ENCODE assay signal across 8 cellular contexts in the genomic region with DNA sequence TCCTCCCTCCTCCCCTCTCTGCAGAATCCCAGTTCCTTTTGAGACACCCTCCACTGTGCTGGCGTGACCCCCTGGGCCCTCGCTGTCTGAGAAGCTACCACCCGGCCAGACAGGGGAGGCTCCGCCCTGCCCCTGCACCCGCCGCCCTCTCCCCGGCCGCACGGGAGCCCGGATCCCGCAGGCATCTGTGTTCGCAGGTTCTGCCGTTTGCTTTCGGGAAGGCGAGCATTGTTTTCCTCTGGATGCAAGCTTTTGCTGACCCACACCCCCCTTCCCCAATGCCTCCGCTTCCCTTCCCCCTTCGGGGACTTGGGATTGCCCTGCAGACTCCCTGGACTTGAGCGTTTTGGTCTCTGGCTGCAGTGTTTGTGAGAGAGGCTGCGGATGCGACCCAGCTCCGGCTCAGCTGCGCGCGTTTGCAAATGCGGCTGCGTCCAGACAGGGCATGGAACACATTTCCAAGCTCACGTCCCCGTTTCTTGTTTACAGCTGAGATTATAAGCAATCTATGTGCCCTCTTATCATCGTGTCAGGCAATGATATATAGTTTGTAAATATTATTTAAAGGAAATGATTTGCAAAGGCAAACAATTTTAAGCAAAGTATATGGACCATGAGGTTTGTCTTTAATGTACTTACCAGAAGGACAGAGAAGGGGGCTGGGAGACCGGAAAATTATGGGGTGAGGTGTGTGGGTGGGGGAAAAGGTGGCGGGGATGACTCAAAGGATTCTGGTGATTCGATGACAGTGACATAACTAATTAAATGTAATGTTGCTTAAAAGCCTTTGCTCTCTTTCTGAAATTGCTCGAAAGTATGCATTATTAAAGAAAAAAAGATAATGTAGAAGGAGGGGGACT.
DNase-seq lines count a peak whose midpoint lies in the region; ATAC-seq and TF ChIP-seq lines count a peak whose summit lies in the region.

No MANE protein-coding gene starts in this region.

- peak; percentile 78 for DNase-seq in COLO668 (lab: John Stamatoyannopoulos, UW; ENCODE audit: unreplicated experiment)
- peak; percentile 64 for DNase-seq in HEK293T (ENCODE audit: extremely low spot score)
- peak; percentile 53 for DNase-seq in NCI-H2227 treated with DMSO at 0.1 percent for 48 hours (lab: John Stamatoyannopoulos, UW)
- peak; percentile 8 for DNase-seq in germinal center (ENCODE audit: low spot score)
- DNase-seq in neural progenitor cell (ENCODE audit: low spot score): peak; percentile 93
- DNase-seq in tibial nerve (ENCODE audit: low spot score in 2 of 2): peak; percentile 14

- H3K4me1 Mint-ChIP-seq in activated T-helper 17 cell treated with anti-CD3 and anti-CD28 coated beads, Interleukin-2, amount 50 U/mL, for 72 hours: peaks cover 6% of the 10 kb centered on the region
- H3K4me1 Mint-ChIP-seq in neural progenitor cell: peaks cover 47% of the 10 kb centered on the region

- H3K9me3 ChIP-seq in neural progenitor cell (ENCODE audit: low read depth) (no peaks in the 10 kb centered on the region), tibial nerve (no peaks in the 10 kb centered on the region)

- peaks cover 32% of the 10 kb centered on the region for H3F3A ChIP-seq in neural progenitor cell (ENCODE audit: low read depth)

- peaks cover 42% of the 10 kb centered on the region for H3K27me3 Mint-ChIP-seq in activated T-helper 17 cell treated with anti-CD3 and anti-CD28 coated beads, Interleukin-2, amount 50 U/mL, for 72 hours
- peaks cover 2% of the 10 kb centered on the region for H3K27me3 Mint-ChIP-seq in neural progenitor cell (ENCODE audit: insufficient read depth, low read depth)

- peak overlapping the region; percentile 14 for H2AFZ ChIP-seq in neural progenitor cell (replicated peaks)

- peak overlapping the region; percentile 82 for H3K4me2 ChIP-seq in neural progenitor cell

- TF ChIP-seq CTCF in neural progenitor cell (IDR thresholded peaks at IDR 0.05): no peak
- TF ChIP-seq CTCF in tibial nerve (IDR thresholded peaks at IDR 0.05): peak in 1 of 5 experiments; percentile 9

- H3K4me3 ChIP-seq in neural progenitor cell (peak overlapping the region; percentile 48), tibial nerve (peak overlapping the region; percentile 29 to 55 (median 45))

- no peaks in the 10 kb centered on the region for H3K36me3 Mint-ChIP-seq in activated T-helper 17 cell treated with anti-CD3 and anti-CD28 coated beads, Interleukin-2, amount 50 U/mL, for 72 hours (ENCODE audit: low read depth)
- H3K36me3 Mint-ChIP-seq in neural progenitor cell: peaks cover 26% of the 10 kb centered on the region

- H3K27ac Mint-ChIP-seq in activated T-helper 17 cell treated with anti-CD3 and anti-CD28 coated beads, Interleukin-2, amount 50 U/mL, for 72 hours: no peak overlapping the region
- peak overlapping the region; percentile 98 for H3K27ac Mint-ChIP-seq in neural progenitor cell

- no peaks in the 10 kb centered on the region for H4K20me1 ChIP-seq in neural progenitor cell (ENCODE audit: low read depth)

- H3K9me3 Mint-ChIP-seq in activated T-helper 17 cell treated with anti-CD3 and anti-CD28 coated beads, Interleukin-2, amount 50 U/mL, for 72 hours: no peaks in the 10 kb centered on the region
- H3K9me3 Mint-ChIP-seq in neural progenitor cell: peaks cover 26% of the 10 kb centered on the region

- 2% methylated on average over 33 of the region's 33 CpGs for WGBS in tibial nerve, 2 donors

- no peak overlapping the region for H3K9ac ChIP-seq in neural progenitor cell

- peak overlapping the region; percentile 63 for H3K4me3 Mint-ChIP-seq in activated T-helper 17 cell treated with anti-CD3 and anti-CD28 coated beads, Interleukin-2, amount 50 U/mL, for 72 hours
- H3K4me3 Mint-ChIP-seq in neural progenitor cell: peak overlapping the region; percentile 89

- H3K79me2 ChIP-seq in neural progenitor cell (ENCODE audit: low read depth): no peaks in the 10 kb centered on the region

- H3K4me1 ChIP-seq in neural progenitor cell (peaks cover 33% of the 10 kb centered on the region), tibial nerve (peaks cover 0 to 20% (median 3%) of the 10 kb centered on the region in 4 donors)

- peak in 1 of 2 donors; percentile 29 for TF ChIP-seq EP300 in tibial nerve (IDR thresholded peaks at IDR 0.05)

- ATAC-seq in activated T-helper 17 cell treated with anti-CD3 and anti-CD28 coated beads, Interleukin-2, amount 50 U/mL, for 72 hours (replicated peaks): peak; percentile 53
- no peak for ATAC-seq in GM18861 (IDR thresholded peaks at IDR 0.05; ENCODE audit: unreplicated experiment)

- TF ChIP-seq POLR2A in tibial nerve (IDR thresholded peaks at IDR 0.05): peak in 1 of 2 donors; percentile 5

- peak overlapping the region; percentile 82 for H3K27ac ChIP-seq in neural progenitor cell
- H3K27ac ChIP-seq in tibial nerve: peak overlapping the region in 2 of 4 donors; percentile 20 to 61

- H3K27me3 ChIP-seq in neural progenitor cell: no peaks in the 10 kb centered on the region
- H3K27me3 ChIP-seq in tibial nerve: no peaks in the 10 kb centered on the region

- POLR2A ChIA-PET in HEK293T (lab: Yijun Ruan, JAX): interaction anchor here (1.0 kb wide), 1 partner anchor 769 kb away, joined by 4 read pairs; a partner anchor contains a TSS

- H3K36me3 ChIP-seq in neural progenitor cell: no peaks in the 10 kb centered on the region
- no peaks in the 10 kb centered on the region for H3K36me3 ChIP-seq in tibial nerve

- CTCF ChIA-PET in HEK293T (lab: Yijun Ruan, JAX): interaction anchor here (0.5 kb wide), 1 partner anchor 730 kb away, joined by 3 read pairs; no protein-coding TSS in a partner anchor

TF ChIP-seq in HEK293T, 16 proteins besides CTCF, POLR2A, EP300 and RAD21:
- TF ChIP-seq SP1 (IDR thresholded peaks at IDR 0.05) (no peak), SUZ12 (IDR thresholded peaks at IDR 0.05) (no peak), TARDBP (IDR thresholded peaks at IDR 0.05) (no peak), CTBP1 (IDR thresholded peaks at IDR 0.05; ENCODE audit: borderline replicate concordance) (no peak), LEF1 (IDR thresholded peaks at IDR 0.05; ENCODE audit: borderline replicate concordance) (no peak), BHLHE40 (IDR thresholded peaks at IDR 0.05; ENCODE audit: borderline replicate concordance) (peak; percentile 74), NFRKB (IDR thresholded peaks at IDR 0.05) (no peak)
- TF ChIP-seq, protein P1, sequence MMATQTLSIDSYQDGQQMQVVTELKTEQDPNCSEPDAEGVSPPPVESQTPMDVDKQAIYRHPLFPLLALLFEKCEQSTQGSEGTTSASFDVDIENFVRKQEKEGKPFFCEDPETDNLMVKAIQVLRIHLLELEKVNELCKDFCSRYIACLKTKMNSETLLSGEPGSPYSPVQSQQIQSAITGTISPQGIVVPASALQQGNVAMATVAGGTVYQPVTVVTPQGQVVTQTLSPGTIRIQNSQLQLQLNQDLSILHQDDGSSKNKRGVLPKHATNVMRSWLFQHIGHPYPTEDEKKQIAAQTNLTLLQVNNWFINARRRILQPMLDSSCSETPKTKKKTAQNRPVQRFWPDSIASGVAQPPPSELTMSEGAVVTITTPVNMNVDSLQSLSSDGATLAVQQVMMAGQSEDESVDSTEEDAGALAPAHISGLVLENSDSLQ (IDR thresholded peaks at IDR 0.05): no peak

Comparison
In these comparisons a context has a peak if more than half of its experiments do, and no peak if none do; other contexts are left out.
1. DNase-seq: peak in every context shown above with its lines; median percentile 93 in neural progenitor cell; 78 in COLO668; 64 in HEK293T; 53 in NCI-H2227 treated with DMSO at 0.1 percent for 48 hours; 14 in tibial nerve; 8 in germinal center.